ENCODE assay signal across 20 cellular contexts in the genomic region with DNA sequence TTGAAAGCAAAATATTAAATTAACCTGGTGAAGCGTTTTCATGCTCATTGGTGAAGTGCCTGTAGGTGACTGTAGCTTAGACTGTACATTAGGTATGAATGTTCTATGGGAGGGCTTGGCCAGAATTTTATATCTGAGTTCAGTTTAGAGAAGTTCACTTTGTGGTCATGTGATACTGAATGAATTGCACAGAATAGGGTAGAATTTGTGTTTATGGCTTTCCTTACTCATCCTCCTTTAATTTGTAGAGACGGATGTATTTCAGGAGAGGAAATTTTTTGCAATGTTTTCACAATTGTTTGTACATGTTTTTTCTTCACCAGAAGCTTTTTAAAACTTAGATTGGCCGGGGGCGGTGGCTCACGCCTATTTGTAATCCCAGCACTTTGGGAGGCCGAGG. TPM values are rescaled to one million over a fixed set of nuclear protein-coding genes. Genes with fewer than 3 reads are reported as not detected.
DNase-seq lines count a peak whose midpoint lies in the region; ATAC-seq, FAIRE-seq and TF ChIP-seq lines count a peak whose summit lies in the region.
"Had no signal": no experiment of that assay in that cellular context is flagged by ENCODE, and none has a peak within 500 bp of the region (broad histone marks: within the 10 kb centered on the region; RNA-seq: fewer than 3 reads in every experiment).

No MANE protein-coding gene starts in this region.

- ATAC-seq in GM19467 (IDR thresholded peaks at IDR 0.05; ENCODE audit: unreplicated experiment) = no peak
- ATAC-seq: activated naive CD8-positive, alpha-beta T cell treated with anti-CD3 and anti-CD28 coated beads, Interleukin-2, amount 50 U/mL, for 24 hours; heart right ventricle; K562; stimulated activated naive CD8-positive, alpha-beta T cell treated with anti-CD3 and anti-CD28 coated beads, Interleukin-15, Interleukin-2, amounts not matched to agents 100 U/mL and 50 U/mL, for 24 hours had no signal

- H3K9me3 Mint-ChIP-seq in chondrocyte (ENCODE audit: low read depth) = no peaks in the 10 kb centered on the region
- H3K9me3 Mint-ChIP-seq: activated naive CD8-positive, alpha-beta T cell treated with anti-CD3 and anti-CD28 coated beads, Interleukin-2, amount 50 U/mL, for 24 hours had no signal

- peak overlapping the region; percentile 93 for H3K27ac ChIP-seq in osteoblast (ENCODE audit: low read depth, low read length)
- H3K27ac ChIP-seq: ovary had no signal

- no peak for FAIRE-seq in GM19239 (lab: Jason Lieb, UNC)
- FAIRE-seq: K562, small intestine had no signal

- no peak overlapping the region for H2AFZ ChIP-seq in osteoblast (ENCODE audit: low read length)

- H3K4me2 ChIP-seq in osteoblast (ENCODE audit: insufficient read depth, low read length) = peak overlapping the region; percentile 70

- peaks cover 38% of the 10 kb centered on the region for H3K4me1 ChIP-seq in osteoblast (ENCODE audit: insufficient read depth, low read length)

- H3K27me3 Mint-ChIP-seq in chondrocyte (ENCODE audit: low read depth) = no peaks in the 10 kb centered on the region
- H3K27me3 Mint-ChIP-seq: activated naive CD8-positive, alpha-beta T cell treated with anti-CD3 and anti-CD28 coated beads, Interleukin-2, amount 50 U/mL, for 24 hours had no signal

- no peak overlapping the region for H3K4me3 Mint-ChIP-seq in chondrocyte (ENCODE audit: unreplicated experiment)
- H3K4me3 Mint-ChIP-seq: activated naive CD8-positive, alpha-beta T cell treated with anti-CD3 and anti-CD28 coated beads, Interleukin-2, amount 50 U/mL, for 24 hours had no signal

- H3K79me2 ChIP-seq in osteoblast (ENCODE audit: insufficient read depth, low read length) = peaks cover 53% of the 10 kb centered on the region

- no peaks in the 10 kb centered on the region for H3K9me3 ChIP-seq in osteoblast (ENCODE audit: low read depth, low read length)
- H3K9me3 ChIP-seq: heart right ventricle, ovary had no signal

- no peaks in the 10 kb centered on the region for H3K36me3 Mint-ChIP-seq in chondrocyte (ENCODE audit: low read depth)

- peak overlapping the region; percentile 33 for H3K4me3 ChIP-seq in osteoblast (ENCODE audit: insufficient read depth, low read length)
- H3K4me3 ChIP-seq: heart right ventricle, K562, ovary had no signal

- no peaks in the 10 kb centered on the region for H4K20me1 ChIP-seq in osteoblast (ENCODE audit: insufficient read depth, low read length)

- H3K4me1 Mint-ChIP-seq in chondrocyte (ENCODE audit: low read depth) = peaks cover 48% of the 10 kb centered on the region

- no peaks in the 10 kb centered on the region for H3K27me3 ChIP-seq in osteoblast (ENCODE audit: insufficient read depth, low read length)
- H3K27me3 ChIP-seq: heart right ventricle, ovary had no signal

- H3K36me3 ChIP-seq in osteoblast (ENCODE audit: insufficient read depth, low read length) = no peaks in the 10 kb centered on the region
- H3K36me3 ChIP-seq: heart right ventricle, ovary had no signal

- H3K27ac Mint-ChIP-seq in chondrocyte (ENCODE audit: unreplicated experiment) = peak overlapping the region; percentile 90
- H3K27ac Mint-ChIP-seq: activated naive CD8-positive, alpha-beta T cell treated with anti-CD3 and anti-CD28 coated beads, Interleukin-2, amount 50 U/mL, for 24 hours had no signal

- TF ChIP-seq CTCF in chondrocyte (IDR thresholded peaks at IDR 0.05) = no peak
- no peak for TF ChIP-seq CTCF in osteoblast (IDR thresholded peaks at IDR 0.05; ENCODE audit: extremely low read depth, low read depth, low read length)

- DNase-seq in EH (ENCODE audit: low read depth) (peak; percentile 58), OCI-M1 (lab: John Stamatoyannopoulos, UW) (peak; percentile 31), chondrocyte (ENCODE audit: low spot score) (no peak), osteoblast (ENCODE audit: insufficient read length, low spot score, missing footprints) (no peak), RKO (ENCODE audit: low spot score) (no peak), GM19239 (ENCODE audit: insufficient read length, low spot score) (no peak), NCI-H524 treated with DMSO at 0.1 percent for 48 hours (lab: John Stamatoyannopoulos, UW) (no peak)
- DNase-seq: activated CD4-positive, CD25-positive, alpha-beta regulatory T cell treated with anti-CD3 and anti-CD28 coated beads, Interleukin-2, amount 50 U/mL, for 72 hours; activated naive CD8-positive, alpha-beta T cell treated with anti-CD3 and anti-CD28 coated beads, Interleukin-2, amount 50 U/mL, for 24 hours; C1 segment of cervical spinal cord; cerebellar nuclear complex; H7; heart right ventricle; NCI-H187; NCI-H526; ovary; small intestine; stimulated activated naive CD8-positive, alpha-beta T cell treated with anti-CD3 and anti-CD28 coated beads, Interleukin-15, Interleukin-2, amounts not matched to agents 100 U/mL and 50 U/mL, for 24 hours had no signal

RNA-seq across cellular contexts. Expression of gene REEP3, which starts 32.3 kb away (rescaled TPM):
- total RNA-seq in chondrocyte (77.8 to 80.6 TPM (median 78.3 TPM) in 3 replicates), osteoblast (66.6 and 71.3 TPM in 2 replicates)

Comparison
In these comparisons a context has a peak if more than half of its experiments do, and no peak if none do; other contexts are left out.
1. DNase-seq: peak in EH (single experiment) and OCI-M1 (single experiment); none in chondrocyte (single experiment), osteoblast (single experiment), RKO (single experiment), GM19239 (single experiment) and NCI-H524 treated with DMSO at 0.1 percent for 48 hours (single experiment).